Comparison of ENCODE assay signal across 28 cellular contexts in genomic region chr1:61307422-61308140, GRCh38.
"Had no signal": no experiment of that assay in that cellular context is flagged by ENCODE, and none has a peak within 500 bp of the region (broad histone marks: within the 10 kb centered on the region; RNA-seq: fewer than 3 reads in every experiment).

No MANE protein-coding gene starts in this region.

- FAIRE-seq: kidney, urothelium cell line had no signal

- H2AFZ ChIP-seq: neural progenitor cell, parathyroid adenoma had no signal

- H3K4me3 ChIP-seq: left lung, lower lobe of right lung, neural progenitor cell, right atrium auricular region, right lobe of liver, smooth muscle cell, stomach, testis, tibial artery, upper lobe of right lung had no signal

- H3K9me3 Mint-ChIP-seq: naive thymus-derived CD8-positive, alpha-beta T cell; nephron; stimulated activated naive B cell treated with anti-CD40 and anti-IgM and Interleukin-4, amounts not matched to agents 10 μg/mL and 1 μg/mL and 100 μg/mL, for 72 hours had no signal

- H3K4me2 ChIP-seq: neural progenitor cell, smooth muscle cell had no signal

- H3K9ac ChIP-seq: neural progenitor cell, parathyroid adenoma had no signal

- H3K27ac Mint-ChIP-seq: nephron; neural progenitor cell; stimulated activated naive B cell treated with anti-CD40 and anti-IgM and Interleukin-4, amounts not matched to agents 10 μg/mL and 1 μg/mL and 100 μg/mL, for 72 hours had no signal

- H3K27me3 Mint-ChIP-seq: naive thymus-derived CD8-positive, alpha-beta T cell had no signal

- H3K9me3 ChIP-seq: left lung, lower lobe of right lung, neutrophil, right atrium auricular region, right lobe of liver, stomach, testis, tibial artery, upper lobe of right lung had no signal

- H3K27ac ChIP-seq: left lung, lower lobe of right lung, neural progenitor cell, neutrophil, parathyroid adenoma, right atrium auricular region, right lobe of liver, stomach, testis, tibial artery, upper lobe of right lung had no signal

- H3K4me1 ChIP-seq: neural progenitor cell, parathyroid adenoma, right lobe of liver, testis had no signal

- H3K27me3 ChIP-seq: left lung, neural progenitor cell, neutrophil, right atrium auricular region, right lobe of liver, stomach, testis, tibial artery, upper lobe of right lung had no signal

- H3K4me3 Mint-ChIP-seq: naive thymus-derived CD8-positive, alpha-beta T cell; nephron; neural progenitor cell; stimulated activated naive B cell treated with anti-CD40 and anti-IgM and Interleukin-4, amounts not matched to agents 10 μg/mL and 1 μg/mL and 100 μg/mL, for 72 hours had no signal

- H3K36me3 Mint-ChIP-seq: naive thymus-derived CD8-positive, alpha-beta T cell; stimulated activated naive B cell treated with anti-CD40 and anti-IgM and Interleukin-4, amounts not matched to agents 10 μg/mL and 1 μg/mL and 100 μg/mL, for 72 hours had no signal

- H3K4me1 Mint-ChIP-seq: naive thymus-derived CD8-positive, alpha-beta T cell had no signal

- DNase-seq: hippocampal formation; kidney; left colon; left lung; lower lobe of right lung; mammary epithelial cell; mesenchymal stem cell; naive thymus-derived CD8-positive, alpha-beta T cell; occipital lobe; right lobe of liver; stimulated activated CD4-positive, alpha-beta T cell treated with anti-CD3 and anti-CD28 coated beads, Interleukin-1b, Interleukin-23, amount 100 ng/mL, for 48 hours; stimulated activated CD4-positive, alpha-beta T cell treated with anti-CD3 and anti-CD28 coated beads, Interleukin-2, amount 100 ng/mL, for 48 hours; stimulated activated CD4-positive, alpha-beta T cell treated with anti-CD3 and anti-CD28 coated beads, Interleukin-4, amount 100 ng/mL, for 4 hours; stimulated activated CD8-positive, alpha-beta memory T cell treated with anti-CD3 and anti-CD28 coated beads, Interleukin-4, amount 100 ng/mL, for 48 hours; stimulated activated naive B cell treated with anti-CD40 and anti-IgM and Interleukin-4, amounts not matched to agents 10 μg/mL and 1 μg/mL and 100 μg/mL, for 72 hours; stimulated activated naive CD8-positive, alpha-beta T cell treated with anti-CD3 and anti-CD28 coated beads, Interleukin-15, Interleukin-2, amounts not matched to agents 100 U/mL and 50 U/mL, for 24 hours; stomach; testis; tibial artery; trophoblast cell; upper lobe of right lung had no signal

- ATAC-seq: left colon; left lung; lower lobe of right lung; naive thymus-derived CD8-positive, alpha-beta T cell; right lobe of liver; stimulated activated naive B cell treated with anti-CD40 and anti-IgM and Interleukin-4, amounts not matched to agents 10 μg/mL and 1 μg/mL and 100 μg/mL, for 72 hours; stimulated activated naive CD8-positive, alpha-beta T cell treated with anti-CD3 and anti-CD28 coated beads, Interleukin-15, Interleukin-2, amounts not matched to agents 100 U/mL and 50 U/mL, for 24 hours; upper lobe of right lung had no signal

- H3K36me3 ChIP-seq: left lung, lower lobe of right lung, neural progenitor cell, neutrophil, right atrium auricular region, right lobe of liver, stomach, tibial artery, upper lobe of right lung had no signal
